Comparison of ENCODE assay signal across 8 cellular contexts in genomic region chrX:51420610-51421009, GRCh38.
A peak's percentile ranks its signal among the peaks of the same experiment; 100 is the strongest.
DNase-seq lines count a peak whose midpoint lies in the region; ATAC-seq and TF ChIP-seq lines count a peak whose summit lies in the region.

No MANE protein-coding gene starts in this region.

- ATAC-seq in upper lobe of right lung = no peak
- no peak for ATAC-seq in HG03139 (IDR thresholded peaks at IDR 0.05; ENCODE audit: unreplicated experiment)

- H3K4me3 ChIP-seq in AG10803 (ENCODE audit: low read length) (no peak overlapping the region), astrocyte of the spinal cord (ENCODE audit: low read depth, low read length) (no peak overlapping the region), upper lobe of right lung (no peak overlapping the region)

- no peaks in the 10 kb centered on the region for H3K36me3 ChIP-seq in upper lobe of right lung

- DNase-seq in AG10803 (ENCODE audit: low read depth) = peak; percentile 40
- peak; percentile 30 for DNase-seq in EH (ENCODE audit: low read depth)
- peak; percentile 31 for DNase-seq in NCI-H2196 (lab: John Stamatoyannopoulos, UW; ENCODE audit: unreplicated experiment)
- peak; percentile 47 for DNase-seq in astrocyte of the spinal cord (ENCODE audit: low read depth, low spot score)
- DNase-seq in left kidney (ENCODE audit: low read depth, low spot score) = peak; percentile 52
- no peak for DNase-seq in upper lobe of right lung
- DNase-seq in NCI-H226 = no peak

- no peaks in the 10 kb centered on the region for H3K9me3 ChIP-seq in upper lobe of right lung

- TF ChIP-seq CTCF in AG10803 (conservative IDR thresholded peaks at IDR 0.05; ENCODE audit: low read length) = peak; percentile 68
- TF ChIP-seq CTCF in astrocyte of the spinal cord (IDR thresholded peaks at IDR 0.05; ENCODE audit: low read depth, low read length) = peak; percentile 78
- peak; percentile 57 for TF ChIP-seq CTCF in upper lobe of right lung (IDR thresholded peaks at IDR 0.05)

- no peaks in the 10 kb centered on the region for H3K27me3 ChIP-seq in upper lobe of right lung

- H3K4me1 ChIP-seq in upper lobe of right lung = no peaks in the 10 kb centered on the region

- no peak overlapping the region for H3K27ac ChIP-seq in upper lobe of right lung

- in situ Hi-C loops in astrocyte of the spinal cord (cut with HindIII; ENCODE audit: low sequenced_read_pairs) = no loop called here

- intact Hi-C loops in upper lobe of right lung (cut with DNase I) = no loop called here

Comparison
In these comparisons a context has a peak if more than half of its experiments do, and no peak if none do; other contexts are left out.
1. DNase-seq: peak in AG10803 (single experiment), EH (single experiment), NCI-H2196 (single experiment), astrocyte of the spinal cord (single experiment) and left kidney (single experiment); none in upper lobe of right lung (single experiment) and NCI-H226 (single experiment).
2. Peak in every context shown above with its lines, with median percentiles within 50 percentile points of each other: CTCF ChIP-seq.